In the genomic region with DNA sequence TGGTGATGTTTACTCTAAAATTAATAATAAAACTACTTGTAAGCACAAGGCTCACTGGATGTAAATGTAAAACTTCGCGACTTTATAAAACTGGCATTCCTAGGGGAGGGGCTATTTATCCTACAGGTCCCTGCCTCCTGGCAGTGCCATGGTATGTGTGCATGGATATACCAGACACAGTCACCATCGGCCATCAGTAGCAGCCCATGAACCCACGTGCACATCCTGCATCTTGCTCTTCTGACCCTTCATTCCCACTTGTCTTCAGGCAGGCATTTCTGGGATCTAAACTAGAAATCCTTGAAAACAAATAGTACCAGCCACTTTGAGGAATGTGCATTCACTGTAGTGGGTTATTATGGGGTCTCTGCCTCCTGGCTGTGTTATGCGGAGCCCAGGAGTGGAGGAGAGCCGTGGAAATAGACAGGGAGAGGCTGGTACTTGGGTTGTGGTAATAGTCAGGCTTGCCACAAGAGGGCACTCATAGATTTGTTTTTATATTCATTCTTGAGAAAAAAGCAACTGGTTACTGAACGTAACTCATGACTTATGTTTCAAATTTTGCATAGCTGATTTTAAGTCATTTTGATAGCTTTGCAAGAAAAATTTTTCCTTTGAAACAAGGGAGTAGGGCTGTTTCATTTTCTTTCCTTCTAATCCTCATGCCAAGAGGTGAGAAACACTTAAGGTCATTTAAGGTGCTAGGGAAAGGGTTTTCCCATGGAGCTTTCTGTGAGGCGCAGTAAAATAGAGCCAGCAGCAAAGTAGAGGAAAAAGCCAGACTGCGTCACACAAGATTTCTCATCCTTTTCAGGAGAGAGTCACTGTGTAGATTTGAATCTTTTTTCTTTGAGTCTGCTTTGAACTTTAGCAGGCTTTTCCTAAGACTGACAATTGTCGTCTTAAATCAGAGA, we compare ENCODE assay signal across 9 cellular contexts. TPM values are rescaled to one million over a fixed set of nuclear protein-coding genes. Genes with fewer than 3 reads are reported as not detected.
A peak's percentile ranks its signal among the peaks of the same experiment; 100 is the strongest.
DNase-seq lines count a peak whose midpoint lies in the region; ATAC-seq lines count a peak whose summit lies in the region.
"Had no signal": no experiment of that assay in that cellular context is flagged by ENCODE, and none has a peak within 500 bp of the region (broad histone marks: within the 10 kb centered on the region; RNA-seq: fewer than 3 reads in every experiment).

No MANE protein-coding gene starts in this region.

- no peaks in the 10 kb centered on the region for H3K36me3 Mint-ChIP-seq in T-helper 17 cell (ENCODE audit: low read depth)

- H3K4me1 Mint-ChIP-seq in T-helper 17 cell, result peaks cover 4% of the 10 kb centered on the region

- DNase-seq in NK-92 treated with Interleukin-12 subunit alpha and Interleukin-12 subunit beta, amount 100 ng/mL, for 24 hours (lab: John Stamatoyannopoulos, UW), result peak; percentile 8
- DNase-seq in NK-92 (lab: John Stamatoyannopoulos, UW; ENCODE audit: unreplicated experiment), result no peak
- peak; percentile 49 for DNase-seq in NCI-H1105 (lab: John Stamatoyannopoulos, UW)
- peak in 1 of 3 donors; percentile 31 for DNase-seq in T-helper 17 cell
- DNase-seq in cerebellum (ENCODE audit: low spot score), result peak; percentile 72
- DNase-seq in kidney tubule cell (ENCODE audit: low spot score), result peak; percentile 69
- peak; percentile 35 for DNase-seq in stimulated activated CD4-positive, alpha-beta T cell treated with anti-CD3 and anti-CD28 coated beads, Interleukin-4, amount 100 ng/mL, for 1 hour

- H3K27ac Mint-ChIP-seq in T-helper 17 cell, result no peak overlapping the region
- H3K27ac Mint-ChIP-seq: dendritic cell treated with granulocyte-macrophage colony-stimulating factor and Interleukin-4, amounts not matched to agents 40 ng/mL and 50 ng/mL, for 4 days had no signal

- ATAC-seq in T-helper 17 cell, result peak; percentile 72
- ATAC-seq in GM21737 (IDR thresholded peaks at IDR 0.05; ENCODE audit: unreplicated experiment), result no peak

- peaks cover 4% of the 10 kb centered on the region for H3K27me3 Mint-ChIP-seq in T-helper 17 cell
- H3K27me3 Mint-ChIP-seq: dendritic cell treated with granulocyte-macrophage colony-stimulating factor and Interleukin-4, amounts not matched to agents 40 ng/mL and 50 ng/mL, for 4 days had no signal

- H3K9me3 ChIP-seq in T-helper 17 cell (ENCODE audit: control insufficient read depth, low read length, poor library complexity, severe bottlenecking), result no peaks in the 10 kb centered on the region

- H3K4me3 Mint-ChIP-seq in T-helper 17 cell, result no peak overlapping the region
- H3K4me3 Mint-ChIP-seq: dendritic cell treated with granulocyte-macrophage colony-stimulating factor and Interleukin-4, amounts not matched to agents 40 ng/mL and 50 ng/mL, for 4 days had no signal

RNA-seq across cellular contexts. Expression of gene GALNT16, which starts 17.4 kb away (rescaled TPM):
- under 1 TPM; 0.05 TPM for total RNA-seq in T-helper 17 cell
- total RNA-seq in cerebellum, result 9.3 TPM

RNA-seq across cellular contexts. Expression of gene EXD2, which starts 51.3 kb away (rescaled TPM):
- total RNA-seq in T-helper 17 cell, result 1 to 10 TPM; 4.6 to 5.1 TPM
- total RNA-seq in cerebellum, result 35.8 TPM
